In genomic region chr11:65353900-65354264, GRCh38 we compare ENCODE assay signal across 6 cellular contexts.
DNase-seq lines count a peak whose midpoint lies in the region; ATAC-seq and TF ChIP-seq lines count a peak whose summit lies in the region.

No MANE protein-coding gene starts in this region.

- peaks cover 39% of the 10 kb centered on the region for H3K36me3 ChIP-seq in DOHH2 (ENCODE audit: control insufficient read depth, low read length)
- peaks cover 8% of the 10 kb centered on the region for H3K36me3 ChIP-seq in mucosa of stomach (ENCODE audit: control insufficient read depth, insufficient read depth, low read length)

- H3K4me1 ChIP-seq in DOHH2 (ENCODE audit: control insufficient read depth, low read length) (peaks cover 15% of the 10 kb centered on the region), mucosa of stomach (ENCODE audit: control insufficient read depth, insufficient read depth, low read length) (peaks cover 26% of the 10 kb centered on the region)

- H4K20me1 ChIP-seq in DOHH2 (ENCODE audit: control insufficient read depth, insufficient read depth, low read depth, low read length): peaks cover 3% of the 10 kb centered on the region; the same call in 1 of the 2 replicates

- H3K27me3 ChIP-seq in DOHH2 (ENCODE audit: control insufficient read depth, low read length): no peaks in the 10 kb centered on the region
- peaks cover 20% of the 10 kb centered on the region for H3K27me3 ChIP-seq in mucosa of stomach (ENCODE audit: control insufficient read depth, insufficient read depth, low read length)

- H3K4me3 ChIP-seq in DOHH2 (ENCODE audit: low read length) (peak overlapping the region; percentile 82), mucosa of stomach (ENCODE audit: low read length) (peak overlapping the region; percentile 25)

- peaks cover 19% of the 10 kb centered on the region for H3F3A ChIP-seq in DOHH2 (ENCODE audit: control insufficient read depth, insufficient read depth)

- H3K9ac ChIP-seq in mucosa of stomach (ENCODE audit: low read length): peak overlapping the region; percentile 39

- H3K27ac ChIP-seq in DOHH2 (ENCODE audit: low read depth, low read length): no peak overlapping the region
- H3K27ac ChIP-seq in angular gyrus (ENCODE audit: low read depth, low read length): peak overlapping the region; percentile 85

- peak overlapping the region; percentile 75 for H3K4me2 ChIP-seq in DOHH2 (ENCODE audit: low read length)

- DNase-seq in NCI-H1417 treated with DMSO at 0.1 percent for 48 hours (lab: John Stamatoyannopoulos, UW) (no peak), HK-2 (ENCODE audit: unreplicated experiment) (no peak)

- H3K9me3 ChIP-seq in DOHH2 (ENCODE audit: control insufficient read depth, insufficient read depth, low read length): no peaks in the 10 kb centered on the region
- H3K9me3 ChIP-seq in mucosa of stomach (ENCODE audit: control insufficient read depth, low read length): no peaks in the 10 kb centered on the region

- no peak for ATAC-seq in HG02610 (IDR thresholded peaks at IDR 0.05; ENCODE audit: unreplicated experiment)

- no peaks in the 10 kb centered on the region for H3K9me2 ChIP-seq in DOHH2 (replicated peaks; ENCODE audit: control insufficient read depth, low read length)

- H3K79me2 ChIP-seq in DOHH2 (ENCODE audit: control insufficient read depth, low read length): no peaks in the 10 kb centered on the region

- peak; percentile 24 for TF ChIP-seq CTCF in DOHH2 (IDR thresholded peaks at IDR 0.05; ENCODE audit: low read depth, low read length, poor library complexity, severe bottlenecking)
